ENCODE assay signal across 2 cellular contexts in the genomic region with DNA sequence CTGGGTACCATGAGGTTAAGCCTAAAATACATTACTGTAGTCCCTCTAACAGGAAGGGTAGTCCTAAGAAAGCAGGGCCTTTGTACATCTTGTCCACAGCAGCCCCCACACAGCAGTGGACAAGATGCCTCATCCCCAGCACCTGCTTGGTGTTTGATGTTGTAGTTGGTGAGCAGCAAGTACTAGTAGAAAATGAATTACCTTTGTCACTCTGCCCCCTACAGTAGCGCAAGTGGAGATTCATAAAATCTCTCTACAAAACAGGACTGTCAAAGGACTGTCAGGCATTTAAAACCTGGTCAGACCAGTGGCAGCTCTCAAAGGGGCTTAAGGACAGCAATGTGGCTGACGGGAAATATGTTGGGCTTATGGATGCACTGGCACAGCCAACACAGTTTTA.
TF ChIP-seq lines count a peak whose summit lies in the region.

No MANE protein-coding gene starts in this region.

TF ChIP-seq in A549, 52 proteins besides CTCF, POLR2A, EP300 and RAD21:
- TF ChIP-seq ESRRA (IDR thresholded peaks at IDR 0.05; ENCODE audit: borderline replicate concordance, low read length), result no peak
- no peak for TF ChIP-seq POLR2AphosphoS2 (conservative IDR thresholded peaks at IDR 0.05; ENCODE audit: low read length)
- TF ChIP-seq TFCP2L1 (CRISPR knock-in tag; IDR thresholded peaks at IDR 0.05), result no peak
- TF ChIP-seq, protein P1, sequence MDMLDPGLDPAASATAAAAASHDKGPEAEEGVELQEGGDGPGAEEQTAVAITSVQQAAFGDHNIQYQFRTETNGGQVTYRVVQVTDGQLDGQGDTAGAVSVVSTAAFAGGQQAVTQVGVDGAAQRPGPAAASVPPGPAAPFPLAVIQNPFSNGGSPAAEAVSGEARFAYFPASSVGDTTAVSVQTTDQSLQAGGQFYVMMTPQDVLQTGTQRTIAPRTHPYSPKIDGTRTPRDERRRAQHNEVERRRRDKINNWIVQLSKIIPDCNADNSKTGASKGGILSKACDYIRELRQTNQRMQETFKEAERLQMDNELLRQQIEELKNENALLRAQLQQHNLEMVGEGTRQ (IDR thresholded peaks at IDR 0.05), result no peak
- TF ChIP-seq HEYL (CRISPR knock-in tag; IDR thresholded peaks at IDR 0.05), result no peak
- TF ChIP-seq EHMT2 (IDR thresholded peaks at IDR 0.05; ENCODE audit: low read depth), result no peak
- TF ChIP-seq RARB (CRISPR knock-in tag; IDR thresholded peaks at IDR 0.05), result no peak
- no peak for TF ChIP-seq KDM1A (IDR thresholded peaks at IDR 0.05; ENCODE audit: low read depth)
- no peak for TF ChIP-seq SMC3 (IDR thresholded peaks at IDR 0.05)
- TF ChIP-seq NR3C1 (IDR thresholded peaks at IDR 0.05), result no peak
- TF ChIP-seq RFX5 (IDR thresholded peaks at IDR 0.05), result no peak
- TF ChIP-seq ZNF302 (CRISPR knock-in tag; IDR thresholded peaks at IDR 0.05), result no peak
TF ChIP-seq in A549: peak in this region for 0.

TF ChIP-seq in HEK293, 187 proteins besides CTCF, POLR2A, EP300 and RAD21 (continued from another document):
- 0 out of 2 replicates have a peak, but pooled peaks have one; percentile 47 for TF ChIP-seq ZNF10 (tag by site-specific recombination; IDR thresholded peaks at IDR 0.05)
- no peak for TF ChIP-seq ZNF292 (tag by site-specific recombination; IDR thresholded peaks at IDR 0.05; ENCODE audit: borderline replicate concordance, low read depth)
- TF ChIP-seq, protein P2, sequence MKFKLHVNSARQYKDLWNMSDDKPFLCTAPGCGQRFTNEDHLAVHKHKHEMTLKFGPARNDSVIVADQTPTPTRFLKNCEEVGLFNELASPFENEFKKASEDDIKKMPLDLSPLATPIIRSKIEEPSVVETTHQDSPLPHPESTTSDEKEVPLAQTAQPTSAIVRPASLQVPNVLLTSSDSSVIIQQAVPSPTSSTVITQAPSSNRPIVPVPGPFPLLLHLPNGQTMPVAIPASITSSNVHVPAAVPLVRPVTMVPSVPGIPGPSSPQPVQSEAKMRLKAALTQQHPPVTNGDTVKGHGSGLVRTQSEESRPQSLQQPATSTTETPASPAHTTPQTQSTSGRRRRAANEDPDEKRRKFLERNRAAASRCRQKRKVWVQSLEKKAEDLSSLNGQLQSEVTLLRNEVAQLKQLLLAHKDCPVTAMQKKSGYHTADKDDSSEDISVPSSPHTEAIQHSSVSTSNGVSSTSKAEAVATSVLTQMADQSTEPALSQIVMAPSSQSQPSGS (tag by site-specific recombination; IDR thresholded peaks at IDR 0.05; ENCODE audit: low read depth), result no peak
- no peak for TF ChIP-seq ZNF174 (tag by site-specific recombination; IDR thresholded peaks at IDR 0.05)
- TF ChIP-seq ZEB2 (tag by site-specific recombination; IDR thresholded peaks at IDR 0.05), result no peak
- TF ChIP-seq ZIC2 (tag by site-specific recombination; IDR thresholded peaks at IDR 0.05), result no peak
- peak; percentile 22 for TF ChIP-seq ZNF654 (tag by site-specific recombination; IDR thresholded peaks at IDR 0.05; ENCODE audit: low read depth)
